Comparison of ENCODE assay signal across 8 cellular contexts in genomic region chr19:49665301-49666119, GRCh38. TPM values are rescaled to one million over a fixed set of nuclear protein-coding genes. Genes with fewer than 3 reads are reported as not detected.
A peak's percentile ranks its signal among the peaks of the same experiment; 100 is the strongest.
DNase-seq lines count a peak whose midpoint lies in the region; ATAC-seq, FAIRE-seq and TF ChIP-seq lines count a peak whose summit lies in the region.

TSS of gene BCL2L12 (plus strand) at chr19:49665933. CDS start at chr19:49666693, 760 bp downstream.
TSS of gene IRF3 (minus strand) at chr19:49665857. CDS start at chr19:49664838, 1,019 bp downstream.

- intact Hi-C loops in Calu3 (cut with micrococcal nuclease; ENCODE audit: unreplicated experiment) (no loop called here), OCI-LY7 (cut with micrococcal nuclease; ENCODE audit: unreplicated experiment) (no loop called here)

- H3K4me3 ChIP-seq in HUES6 (ENCODE audit: low read depth, low read length) (peak within 1 kb of the TSS; percentile 98), OCI-LY7 (ENCODE audit: low read depth, low read length, poor library complexity, severe bottlenecking) (peak within 1 kb of the TSS; percentile 90)

- H3K9ac ChIP-seq in HUES6 (ENCODE audit: low read length) = peak within 1 kb of the TSS; percentile 86

- H3K27ac ChIP-seq in HUES6 (ENCODE audit: low read depth, low read length) (peak within 1 kb of the TSS; percentile 38; the same call in 1 of the 2 replicates), OCI-LY7 (ENCODE audit: low read depth, low read length, poor library complexity, severe bottlenecking) (peak within 1 kb of the TSS; percentile 89)

- ATAC-seq in GM21423 (IDR thresholded peaks at IDR 0.05; ENCODE audit: unreplicated experiment) = peak; percentile 88

- H3K9me2 ChIP-seq in OCI-LY7 (ENCODE audit: insufficient read depth, low read length) = no peaks in the 10 kb centered on the region

- peak within 1 kb of the TSS; percentile 98 for H3K4me2 ChIP-seq in OCI-LY7 (ENCODE audit: low read length)

- H2AFZ ChIP-seq in OCI-LY7 (ENCODE audit: low read length) = peak within 1 kb of the TSS; percentile 60

- peaks cover 1% of the 10 kb centered on the region; the same call in 1 of the 2 replicates for H3K9me3 ChIP-seq in HUES6 (ENCODE audit: control insufficient read depth, insufficient read depth, low read depth, low read length)
- H3K9me3 ChIP-seq in OCI-LY7 (ENCODE audit: low read length) = no peaks in the 10 kb centered on the region

- H3K9me3 Mint-ChIP-seq in Calu3 (ENCODE audit: low read depth, unreplicated experiment) (no peaks in the 10 kb centered on the region), mesothelial cell of epicardium (no peaks in the 10 kb centered on the region)

- H3K36me3 Mint-ChIP-seq in Calu3 (ENCODE audit: insufficient read depth, unreplicated experiment) = peaks cover 82% of the 10 kb centered on the region
- H3K36me3 Mint-ChIP-seq in mesothelial cell of epicardium = peaks cover 11% of the 10 kb centered on the region

- POLR2A ChIA-PET in OCI-LY7 (lab: Charles Lee) = interaction anchor here (0.6 to 2.2 kb wide), 5 partner anchors 10 to 501 kb away, joined by 3 to 8 read pairs (median 4); partner anchors contain the start of genes RRAS and SCAF1

- H3K27me3 Mint-ChIP-seq in Calu3 (ENCODE audit: unreplicated experiment) (no peaks in the 10 kb centered on the region), mesothelial cell of epicardium (ENCODE audit: low read depth) (no peaks in the 10 kb centered on the region)

- H3K36me3 ChIP-seq in HUES6 (ENCODE audit: control insufficient read depth, insufficient read depth, low read length) (peaks cover 51% of the 10 kb centered on the region), OCI-LY7 (ENCODE audit: insufficient read depth, low read length) (peaks cover 44% of the 10 kb centered on the region)

- H3K4me3 Mint-ChIP-seq in Calu3 (ENCODE audit: low read depth, unreplicated experiment) (peak within 1 kb of the TSS; percentile 83), mesothelial cell of epicardium (peak within 1 kb of the TSS; percentile 89)

- TF ChIP-seq CTCF in Calu3 (IDR thresholded peaks at IDR 0.05; ENCODE audit: unreplicated experiment) (no peak), OCI-LY7 (conservative IDR thresholded peaks at IDR 0.05; ENCODE audit: low read length) (no peak), mesothelial cell of epicardium (IDR thresholded peaks at IDR 0.05; ENCODE audit: unreplicated experiment) (no peak)

- H3K4me1 ChIP-seq in HUES6 (ENCODE audit: control insufficient read depth, insufficient read depth, low read length) = 0 out of 2 replicates have a peak, but pooled peaks cover 2% of the 10 kb centered on the region
- H3K4me1 ChIP-seq in OCI-LY7 (ENCODE audit: insufficient read depth, low read length, poor library complexity, severe bottlenecking) = peaks cover 17% of the 10 kb centered on the region

- DNase-seq in Calu3 (peak; percentile 99), OCI-LY7 (ENCODE audit: low spot score) (peak; percentile 98), mesothelial cell of epicardium (ENCODE audit: low spot score in 2 of 2, unreplicated experiment in 2 of 2) (peak; percentile 97 to 98)
- DNase-seq in activated CD8-positive, alpha-beta memory T cell treated with anti-CD3 and anti-CD28 coated beads, Interleukin-2, amount 50 U/mL, for 48 hours = peak; percentile 100
- peak; percentile 94 to 98 for DNase-seq in stimulated activated CD8-positive, alpha-beta memory T cell treated with anti-CD3 and anti-CD28 coated beads, Interleukin-15, amount 100 ng/mL, for 4 hours (ENCODE audit: low read depth in 2 of 2)

- H3K27me3 ChIP-seq in HUES6 (ENCODE audit: control insufficient read depth, insufficient read depth, low read length) = no peaks in the 10 kb centered on the region

- H3K4me1 Mint-ChIP-seq in Calu3 (ENCODE audit: low read depth, unreplicated experiment) (peaks cover 13% of the 10 kb centered on the region), mesothelial cell of epicardium (peaks cover 38% of the 10 kb centered on the region)

- peak; percentile 94 for FAIRE-seq in endometrium (lab: Jason Lieb, UNC)

- peak within 1 kb of the TSS; percentile 77 for H3K27ac Mint-ChIP-seq in Calu3 (ENCODE audit: unreplicated experiment)
- peak within 1 kb of the TSS; percentile 95 for H3K27ac Mint-ChIP-seq in mesothelial cell of epicardium

- H4K20me1 ChIP-seq in OCI-LY7 (ENCODE audit: insufficient read depth, low read length) = no peaks in the 10 kb centered on the region

- H3K79me2 ChIP-seq in OCI-LY7 (ENCODE audit: insufficient read depth, low read depth, low read length) = peaks cover 34% of the 10 kb centered on the region

- BruUV-seq in Calu3 (replicated peaks; lab: Mats Ljungman, UMichigan) (no TSS peak), OCI-LY7 (replicated peaks; lab: Mats Ljungman, UMichigan) (TSS peak; percentile 68)

- CTCF ChIA-PET in Calu3 (lab: Charles Lee) (interaction anchor here (0.6 to 2.5 kb wide), 2 partner anchors 11 to 83 kb away, joined by 3 to 10 read pairs; partner anchors contain the start of gene PRMT1), OCI-LY7 (lab: Charles Lee; ENCODE audit: unreplicated experiment) (no interaction called here)

RNA-seq across cellular contexts. Expression of gene BCL2L12, which starts in this region (rescaled TPM):
- total RNA-seq in Calu3 (2022) (66.5 and 70.8 TPM in 2 replicates), OCI-LY7 (2022) (65.4 and 75.5 TPM in 2 replicates), mesothelial cell of epicardium (44.5 to 46.0 TPM (median 44.7 TPM) in 3 replicates)
- total RNA-seq in OCI-LY7 (2014; rRNA removed; shearing (Covaris generic)) = 38.9 and 41.3 TPM in 2 replicates

RNA-seq across cellular contexts. Expression of gene IRF3, which starts in this region (rescaled TPM):
- total RNA-seq in Calu3 (2022) (189 and 191 TPM in 2 replicates), OCI-LY7 (2022) (96.6 and 98.5 TPM in 2 replicates), mesothelial cell of epicardium (89.4 to 101 TPM (median 95.0 TPM) in 3 replicates)
- total RNA-seq in OCI-LY7 (2014; rRNA removed; shearing (Covaris generic)) = 116 and 117 TPM in 2 replicates

Comparison
In these comparisons a context has a peak if more than half of its experiments do, and no peak if none do; other contexts are left out.
1. Peak in every context shown above with its lines: DNase-seq, ATAC-seq, H3K4me3 ChIP-seq and H3K27ac ChIP-seq.